ENCODE assay signal across 8 cellular contexts in the genomic region with DNA sequence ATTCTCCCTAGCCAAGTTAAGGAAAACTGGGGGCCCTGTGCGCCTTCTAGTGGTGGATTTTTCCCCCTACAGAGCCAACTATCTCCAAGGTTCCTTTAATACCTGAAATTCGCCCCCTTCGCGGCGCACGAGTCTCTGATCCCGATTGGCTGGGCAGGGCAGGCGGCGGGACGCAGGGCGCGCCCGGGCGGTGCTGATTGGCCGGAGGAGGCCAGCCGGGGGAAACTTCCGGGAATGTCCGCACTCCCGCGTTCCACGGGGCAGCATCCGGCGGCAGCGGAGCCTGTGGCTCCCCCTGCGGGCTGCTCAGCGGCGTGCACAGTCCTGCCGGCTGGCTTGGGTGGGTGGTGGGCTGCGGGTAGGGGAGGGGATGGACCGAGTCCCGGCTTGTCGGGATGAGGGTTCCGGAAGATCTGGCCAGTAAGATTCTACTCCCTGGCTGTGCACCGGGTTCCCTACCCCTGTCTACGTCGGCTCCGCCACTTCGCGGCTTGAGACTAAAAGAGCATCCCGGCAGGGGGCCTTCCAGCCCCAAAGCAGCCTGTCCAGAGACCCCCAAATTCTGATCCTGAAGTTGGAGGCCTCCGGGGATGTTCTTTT. TPM values are rescaled to one million over a fixed set of nuclear protein-coding genes. Genes with fewer than 3 reads are reported as not detected.
DNase-seq lines count a peak whose midpoint lies in the region; ATAC-seq and TF ChIP-seq lines count a peak whose summit lies in the region.

TSS of gene NABP2 (plus strand) at position 241 of the 600 bp plus-strand sequence. CDS start 515 bp downstream, outside the sequence.

- H3K9me3 Mint-ChIP-seq in progenitor cell of endocrine pancreas (ENCODE audit: low read depth), result no peaks in the 10 kb centered on the region

- intact Hi-C loops in left cardiac atrium (cut with DNase I), result loop anchor here in 1 of 2 donors (5.0 kb wide), 1 partner anchor 37 kb away; the partner anchor contains the start of gene SMARCC2

- TF ChIP-seq CTCF in GM13977 (IDR thresholded peaks at IDR 0.05; ENCODE audit: extremely low read depth, insufficient read depth, missing control alignments), result peak; percentile 86
- TF ChIP-seq CTCF in progenitor cell of endocrine pancreas (IDR thresholded peaks at IDR 0.05; ENCODE audit: unreplicated experiment), result peak; percentile 79

- H3K27ac Mint-ChIP-seq in T-helper 17 cell, result peak within 1 kb of the TSS; percentile 99
- peak within 1 kb of the TSS; percentile 96 for H3K27ac Mint-ChIP-seq in progenitor cell of endocrine pancreas

- H3K4me1 Mint-ChIP-seq in T-helper 17 cell, result peaks cover 40% of the 10 kb centered on the region
- H3K4me1 Mint-ChIP-seq in progenitor cell of endocrine pancreas (ENCODE audit: low read depth), result peaks cover 31% of the 10 kb centered on the region

- H3K27me3 Mint-ChIP-seq in T-helper 17 cell (no peaks in the 10 kb centered on the region), progenitor cell of endocrine pancreas (no peaks in the 10 kb centered on the region)

- H3K4me3 Mint-ChIP-seq in T-helper 17 cell (peak within 1 kb of the TSS; percentile 85), progenitor cell of endocrine pancreas (ENCODE audit: low read depth) (peak within 1 kb of the TSS; percentile 80)

- DNase-seq in GM13977 (ENCODE audit: low spot score) (peak; percentile 99), NCI-H146 (lab: John Stamatoyannopoulos, UW) (peak; percentile 98), T-helper 17 cell (peak; percentile 79 to 91 (median 91)), amygdala (lab: John Stamatoyannopoulos, UW) (peak; percentile 78 to 98 (median 95)), left cardiac atrium (peak; percentile 99), progenitor cell of endocrine pancreas (ENCODE audit: low spot score, unreplicated experiment) (peak; percentile 96), ureter (ENCODE audit: low spot score) (peak; percentile 98)

- H3K36me3 Mint-ChIP-seq in T-helper 17 cell (ENCODE audit: low read depth), result no peaks in the 10 kb centered on the region
- peaks cover 4% of the 10 kb centered on the region for H3K36me3 Mint-ChIP-seq in progenitor cell of endocrine pancreas (ENCODE audit: insufficient read depth)

- ATAC-seq in HG02870 (IDR thresholded peaks at IDR 0.05; ENCODE audit: unreplicated experiment) (peak; percentile 59), T-helper 17 cell (peak; percentile 77), left cardiac atrium (peak; percentile 87 to 89)

- in situ Hi-C loops in GM13977 (cut with MboI; ENCODE audit: low pct_unique_long_range_greater_than_20kb, low sequenced_read_pairs, unreplicated experiment), result no loop called here

- no peaks in the 10 kb centered on the region for H3K9me3 ChIP-seq in T-helper 17 cell (ENCODE audit: control insufficient read depth, low read length, poor library complexity, severe bottlenecking)

RNA-seq across cellular contexts. Expression of gene NABP2, which starts in this region (rescaled TPM):
- total RNA-seq in T-helper 17 cell (10 to 100 TPM; 12.5 to 19.4 TPM), left cardiac atrium (10 to 100 TPM; 19.4 to 21.7 TPM), progenitor cell of endocrine pancreas (37.9 and 40.5 TPM in 2 replicates), ureter (27.9 TPM)

Comparison
In these comparisons a context has a peak if more than half of its experiments do, and no peak if none do; other contexts are left out.
1. Peak in every context shown above with its lines: DNase-seq and ATAC-seq.